33 cellular contexts compared by ENCODE assay signal in the genomic region with DNA sequence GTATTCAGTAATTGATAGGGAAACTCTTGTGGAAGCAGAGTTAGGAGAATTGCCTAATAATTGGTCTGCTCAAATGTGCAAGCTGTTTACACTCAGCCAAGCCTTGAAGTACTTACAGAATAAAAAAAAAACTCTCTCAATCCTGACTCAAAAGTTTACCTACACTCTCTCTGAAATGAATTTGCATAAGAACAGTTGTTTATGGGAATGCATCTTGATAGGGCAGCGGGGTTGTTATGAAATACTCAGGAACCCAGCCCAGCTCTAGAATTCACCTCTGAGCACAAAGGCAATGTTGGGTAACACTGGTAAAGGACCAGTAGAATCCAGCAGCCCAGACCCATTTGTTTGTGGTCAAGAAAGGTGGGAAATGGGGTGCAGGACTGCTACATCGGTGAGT.
"Had no signal": no experiment of that assay in that cellular context is flagged by ENCODE, and none has a peak within 500 bp of the region (broad histone marks: within the 10 kb centered on the region; RNA-seq: fewer than 3 reads in every experiment).

No MANE protein-coding gene starts in this region.

- H3K27me3 Mint-ChIP-seq: activated CD4-positive, alpha-beta memory T cell treated with anti-CD3 and anti-CD28 coated beads for 36 hours; activated CD4-positive, alpha-beta T cell treated with anti-CD3 and anti-CD28 coated beads for 36 hours; activated CD4-positive, alpha-beta T cell treated with anti-CD3 and anti-CD28 coated beads, Interleukin-2, amount 10 ng/mL, durations not matched to agents 24 days and 14 days; activated CD8-positive, alpha-beta memory T cell treated with anti-CD3 and anti-CD28 coated beads, Interleukin-2, amount 10 ng/mL, durations not matched to agents 7 days and 5 days; activated naive CD4-positive, alpha-beta T cell treated with anti-CD3 and anti-CD28 coated beads, Interleukin-2, amount 50 U/mL, for 24 hours; activated naive CD8-positive, alpha-beta T cell treated with anti-CD3 and anti-CD28 coated beads for 36 hours; activated naive CD8-positive, alpha-beta T cell treated with anti-CD3 and anti-CD28 coated beads, Interleukin-2, amount 50 U/mL, for 24 hours; dendritic cell treated with granulocyte-macrophage colony-stimulating factor and Interleukin-4, amounts not matched to agents 40 ng/mL and 50 ng/mL, for 4 days had no signal

- ATAC-seq: activated CD4-positive, alpha-beta T cell treated with anti-CD3 and anti-CD28 coated beads for 36 hours; activated CD8-positive, alpha-beta memory T cell treated with anti-CD3 and anti-CD28 coated beads, Interleukin-2, amount 10 ng/mL, durations not matched to agents 7 days and 5 days; activated CD8-positive, alpha-beta T cell treated with anti-CD3 and anti-CD28 coated beads, Interleukin-2, amount 10 ng/mL, durations not matched to agents 7 days and 5 days; activated naive CD8-positive, alpha-beta T cell treated with anti-CD3 and anti-CD28 coated beads, Interleukin-2, amount 50 U/mL, for 24 hours; body of pancreas; gastroesophageal sphincter had no signal

- DNase-seq: activated CD4-positive, alpha-beta memory T cell treated with anti-CD3 and anti-CD28 coated beads for 36 hours; activated CD4-positive, alpha-beta T cell treated with anti-CD3 and anti-CD28 coated beads for 36 hours; activated CD4-positive, alpha-beta T cell treated with anti-CD3 and anti-CD28 coated beads, Interleukin-2, amount 10 ng/mL, durations not matched to agents 24 days and 14 days; activated CD4-positive, CD25-positive, alpha-beta regulatory T cell; activated CD4-positive, CD25-positive, alpha-beta regulatory T cell treated with anti-CD3 and anti-CD28 coated beads, Interleukin-2, amount 50 U/mL, for 72 hours; activated CD8-positive, alpha-beta memory T cell treated with anti-CD3 and anti-CD28 coated beads, Interleukin-2, amount 10 ng/mL, durations not matched to agents 7 days and 5 days; activated CD8-positive, alpha-beta memory T cell treated with anti-CD3 and anti-CD28 coated beads, Interleukin-2, amount 50 U/mL, for 4 hours; activated CD8-positive, alpha-beta T cell treated with anti-CD3 and anti-CD28 coated beads, Interleukin-2, amount 10 ng/mL, durations not matched to agents 7 days and 5 days; activated effector memory CD4-positive, alpha-beta T cell treated with anti-CD3 and anti-CD28 coated beads, Interleukin-2, amount 50 U/mL, for 16 hours; activated naive CD4-positive, alpha-beta T cell treated with anti-CD3 and anti-CD28 coated beads for 36 hours; activated naive CD8-positive, alpha-beta T cell treated with anti-CD3 and anti-CD28 coated beads for 36 hours; activated naive CD8-positive, alpha-beta T cell treated with anti-CD3 and anti-CD28 coated beads, Interleukin-2, amount 50 U/mL, for 24 hours; activated T-cell treated with anti-CD3 and anti-CD28 coated beads, Interleukin-2, amount 50 U/mL, for 1 hour; activated T-cell treated with anti-CD3 and anti-CD28 coated beads, Interleukin-2, amount 50 U/mL, for 48 hours; adrenal gland; amygdala; aorta; body of pancreas; central memory CD4-positive, alpha-beta T cell; cerebellar nuclear complex; colonic mucosa; dorsolateral prefrontal cortex; effector memory CD4-positive, alpha-beta T cell; endodermal cell; esophagus squamous epithelium; foreskin melanocyte; T-helper 2 cell had no signal

- H3K4me1 ChIP-seq: adrenal gland, body of pancreas, colonic mucosa, gastroesophageal sphincter had no signal

- H3K4me3 Mint-ChIP-seq: activated CD4-positive, alpha-beta memory T cell treated with anti-CD3 and anti-CD28 coated beads for 36 hours; activated CD4-positive, alpha-beta T cell treated with anti-CD3 and anti-CD28 coated beads for 36 hours; activated CD4-positive, alpha-beta T cell treated with anti-CD3 and anti-CD28 coated beads, Interleukin-2, amount 10 ng/mL, durations not matched to agents 24 days and 14 days; activated CD8-positive, alpha-beta memory T cell treated with anti-CD3 and anti-CD28 coated beads, Interleukin-2, amount 10 ng/mL, durations not matched to agents 7 days and 5 days; activated CD8-positive, alpha-beta T cell treated with anti-CD3 and anti-CD28 coated beads, Interleukin-2, amount 10 ng/mL, durations not matched to agents 7 days and 5 days; activated naive CD4-positive, alpha-beta T cell treated with anti-CD3 and anti-CD28 coated beads for 36 hours; activated naive CD4-positive, alpha-beta T cell treated with anti-CD3 and anti-CD28 coated beads, Interleukin-2, amount 50 U/mL, for 24 hours; activated naive CD8-positive, alpha-beta T cell treated with anti-CD3 and anti-CD28 coated beads for 36 hours; activated naive CD8-positive, alpha-beta T cell treated with anti-CD3 and anti-CD28 coated beads, Interleukin-2, amount 50 U/mL, for 24 hours; activated T-helper 1 cell treated with anti-CD3 and anti-CD28 coated beads, Interleukin-12 subunit alpha, Interleukin-12 subunit beta, Interleukin-2, Interleukin-4 antibody, amounts not matched to agents 30 ng/mL and 10 ng/mL and 1 ng/mL, durations not matched to agents 14 hours and 24 hours and 36 hours; dendritic cell treated with granulocyte-macrophage colony-stimulating factor and Interleukin-4, amounts not matched to agents 40 ng/mL and 50 ng/mL, for 4 days; endodermal cell had no signal

- H3K4me3 ChIP-seq: adrenal gland, body of pancreas, cardiac muscle cell, colonic mucosa, dorsolateral prefrontal cortex, esophagus squamous epithelium, gastroesophageal sphincter had no signal

- H3K36me3 Mint-ChIP-seq: activated CD4-positive, alpha-beta memory T cell treated with anti-CD3 and anti-CD28 coated beads for 36 hours; activated CD8-positive, alpha-beta memory T cell treated with anti-CD3 and anti-CD28 coated beads, Interleukin-2, amount 10 ng/mL, durations not matched to agents 7 days and 5 days; activated naive CD4-positive, alpha-beta T cell treated with anti-CD3 and anti-CD28 coated beads, Interleukin-2, amount 50 U/mL, for 24 hours; activated naive CD8-positive, alpha-beta T cell treated with anti-CD3 and anti-CD28 coated beads for 36 hours had no signal

- H3K4me1 Mint-ChIP-seq: activated CD4-positive, alpha-beta T cell treated with anti-CD3 and anti-CD28 coated beads for 36 hours; activated CD4-positive, alpha-beta T cell treated with anti-CD3 and anti-CD28 coated beads, Interleukin-2, amount 10 ng/mL, durations not matched to agents 24 days and 14 days; activated CD8-positive, alpha-beta memory T cell treated with anti-CD3 and anti-CD28 coated beads, Interleukin-2, amount 10 ng/mL, durations not matched to agents 7 days and 5 days; activated naive CD4-positive, alpha-beta T cell treated with anti-CD3 and anti-CD28 coated beads, Interleukin-2, amount 50 U/mL, for 24 hours; activated naive CD8-positive, alpha-beta T cell treated with anti-CD3 and anti-CD28 coated beads for 36 hours; activated naive CD8-positive, alpha-beta T cell treated with anti-CD3 and anti-CD28 coated beads, Interleukin-2, amount 50 U/mL, for 24 hours had no signal

- H3K9me3 Mint-ChIP-seq: activated naive CD4-positive, alpha-beta T cell treated with anti-CD3 and anti-CD28 coated beads, Interleukin-2, amount 50 U/mL, for 24 hours had no signal

- H3K27me3 ChIP-seq: adrenal gland, body of pancreas, cardiac muscle cell, colonic mucosa, dorsolateral prefrontal cortex, esophagus squamous epithelium, gastroesophageal sphincter had no signal

- H3K36me3 ChIP-seq: adrenal gland, cardiac muscle cell, colonic mucosa, esophagus squamous epithelium, gastroesophageal sphincter had no signal

- H3K27ac Mint-ChIP-seq: activated CD4-positive, alpha-beta memory T cell treated with anti-CD3 and anti-CD28 coated beads for 36 hours; activated CD4-positive, alpha-beta T cell treated with anti-CD3 and anti-CD28 coated beads for 36 hours; activated CD4-positive, alpha-beta T cell treated with anti-CD3 and anti-CD28 coated beads, Interleukin-2, amount 10 ng/mL, durations not matched to agents 24 days and 14 days; activated CD8-positive, alpha-beta memory T cell treated with anti-CD3 and anti-CD28 coated beads, Interleukin-2, amount 10 ng/mL, durations not matched to agents 7 days and 5 days; activated CD8-positive, alpha-beta T cell treated with anti-CD3 and anti-CD28 coated beads, Interleukin-2, amount 10 ng/mL, durations not matched to agents 7 days and 5 days; activated naive CD4-positive, alpha-beta T cell treated with anti-CD3 and anti-CD28 coated beads for 36 hours; activated naive CD4-positive, alpha-beta T cell treated with anti-CD3 and anti-CD28 coated beads, Interleukin-2, amount 50 U/mL, for 24 hours; activated naive CD8-positive, alpha-beta T cell treated with anti-CD3 and anti-CD28 coated beads for 36 hours; activated naive CD8-positive, alpha-beta T cell treated with anti-CD3 and anti-CD28 coated beads, Interleukin-2, amount 50 U/mL, for 24 hours; activated T-helper 1 cell treated with anti-CD3 and anti-CD28 coated beads, Interleukin-12 subunit alpha, Interleukin-12 subunit beta, Interleukin-2, Interleukin-4 antibody, amounts not matched to agents 30 ng/mL and 10 ng/mL and 1 ng/mL, durations not matched to agents 14 hours and 24 hours and 36 hours; activated T-helper 2 cell treated with anti-CD3 and anti-CD28 coated beads, Interferon-gamma antibody, Interleukin-2, Interleukin-4, amounts not matched to agents 10 μg/mL and 5 μg/mL and 100 μg/mL, durations not matched to agents 14 hours and 24 hours and 36 hours; dendritic cell treated with granulocyte-macrophage colony-stimulating factor and Interleukin-4, amounts not matched to agents 40 ng/mL and 50 ng/mL, for 4 days had no signal

- H3K27ac ChIP-seq: adrenal gland, body of pancreas, cardiac muscle cell, colonic mucosa, dorsolateral prefrontal cortex, gastroesophageal sphincter had no signal

- H3K9me3 ChIP-seq: adrenal gland, body of pancreas, colonic mucosa, gastroesophageal sphincter had no signal
